In genomic region chr2:233449071-233449901, GRCh38 we compare ENCODE assay signal across 9 cellular contexts.
DNase-seq lines count a peak whose midpoint lies in the region; ATAC-seq and TF ChIP-seq lines count a peak whose summit lies in the region.
"Had no signal": no experiment of that assay in that cellular context is flagged by ENCODE, and none has a peak within 500 bp of the region (broad histone marks: within the 10 kb centered on the region; RNA-seq: fewer than 3 reads in every experiment).

No MANE protein-coding gene starts in this region.

- H3K27ac Mint-ChIP-seq in endothelial cell (ENCODE audit: unreplicated experiment): no peak overlapping the region
- H3K27ac Mint-ChIP-seq in CD4-positive, alpha-beta memory T cell: no peak overlapping the region

- no peaks in the 10 kb centered on the region for H3K9me3 Mint-ChIP-seq in endothelial cell (ENCODE audit: unreplicated experiment)
- H3K9me3 Mint-ChIP-seq in CD4-positive, alpha-beta memory T cell: no peaks in the 10 kb centered on the region

- no peaks in the 10 kb centered on the region for H3K9me3 ChIP-seq in MG63
- H3K9me3 ChIP-seq in CD4-positive, alpha-beta memory T cell (ENCODE audit: control insufficient read depth in 1 of 2, low read length in 2 of 2): no peaks in the 10 kb centered on the region

- H3K36me3 Mint-ChIP-seq in endothelial cell (ENCODE audit: low read depth, unreplicated experiment): peaks cover 21% of the 10 kb centered on the region
- peaks cover 66 to 71% of the 10 kb centered on the region in 2 donors for H3K36me3 Mint-ChIP-seq in CD4-positive, alpha-beta memory T cell

- H3K4me1 ChIP-seq in CD4-positive, alpha-beta memory T cell (ENCODE audit: insufficient read depth, low read length): no peaks in the 10 kb centered on the region

- H3K36me3 ChIP-seq in MG63: peaks cover 31% of the 10 kb centered on the region
- peaks cover 90% of the 10 kb centered on the region for H3K36me3 ChIP-seq in CD4-positive, alpha-beta memory T cell (ENCODE audit: insufficient read depth, low read length)

- POLR2A ChIA-PET in CD4-positive, alpha-beta memory T cell (lab: Charles Lee; ENCODE audit: partially characterized antibody): interaction anchor here (1.2 kb wide), 1 partner anchor 30 kb away, joined by 4 read pairs; no protein-coding TSS in a partner anchor

- ATAC-seq in HG02610 (IDR thresholded peaks at IDR 0.05; ENCODE audit: unreplicated experiment): no peak
- ATAC-seq in GM21367 (IDR thresholded peaks at IDR 0.05; ENCODE audit: unreplicated experiment): no peak

- no peak overlapping the region for H3K4me3 ChIP-seq in AG09309 (ENCODE audit: control insufficient read depth, low read depth, low read length)
- H3K4me3 ChIP-seq in MG63: no peak overlapping the region
- no peak overlapping the region for H3K4me3 ChIP-seq in CD4-positive, alpha-beta memory T cell (ENCODE audit: low read length in 2 of 2)

- H3K4me3 Mint-ChIP-seq in endothelial cell (ENCODE audit: unreplicated experiment): no peak overlapping the region
- H3K4me3 Mint-ChIP-seq in CD4-positive, alpha-beta memory T cell: no peak overlapping the region

- no peak overlapping the region for H3K27ac ChIP-seq in CD4-positive, alpha-beta memory T cell (ENCODE audit: low read depth, low read length)

- intact Hi-C loops in CD4-positive, alpha-beta memory T cell (cut with micrococcal nuclease): no loop called here

- CTCF ChIA-PET in CD4-positive, alpha-beta memory T cell (lab: Charles Lee; ENCODE audit: partially characterized antibody): interaction anchor here (8.0 to 12.9 kb wide), 2 partner anchors 26 to 47 kb away, joined by 156 to 510 read pairs; no protein-coding TSS in a partner anchor

- peaks cover 9% of the 10 kb centered on the region for H3K27me3 Mint-ChIP-seq in endothelial cell (ENCODE audit: unreplicated experiment)
- no peaks in the 10 kb centered on the region for H3K27me3 Mint-ChIP-seq in CD4-positive, alpha-beta memory T cell

- no peaks in the 10 kb centered on the region for H3K27me3 ChIP-seq in MG63
- no peaks in the 10 kb centered on the region for H3K27me3 ChIP-seq in CD4-positive, alpha-beta memory T cell (ENCODE audit: insufficient read depth, low read length)

- no peaks in the 10 kb centered on the region for H3K4me1 Mint-ChIP-seq in endothelial cell (ENCODE audit: unreplicated experiment)
- H3K4me1 Mint-ChIP-seq in CD4-positive, alpha-beta memory T cell: peaks cover 1 to 4% (median 2%) of the 10 kb centered on the region in 4 donors

- DNase-seq in AG09309 (ENCODE audit: low read depth) (no peak), endothelial cell (ENCODE audit: low spot score) (peak; percentile 76), medulla oblongata (ENCODE audit: extremely low spot score) (peak; percentile 55), MG63 (no peak)
- no peak for DNase-seq in CD4-positive, alpha-beta memory T cell
- DNase-seq: T-helper 1 cell had no signal

- TF ChIP-seq CTCF in AG09309 (IDR thresholded peaks at IDR 0.05; ENCODE audit: control insufficient read depth, insufficient read depth, low read depth, low read length, missing control alignments): peak; percentile 71
- peak; percentile 73 for TF ChIP-seq CTCF in LNCAP (IDR thresholded peaks at IDR 0.05)
- peak; percentile 77 for TF ChIP-seq CTCF in endothelial cell (IDR thresholded peaks at IDR 0.05; ENCODE audit: unreplicated experiment)

Comparison
In these comparisons a context has a peak if more than half of its experiments do, and no peak if none do; other contexts are left out.
1. DNase-seq: peak in endothelial cell (single experiment) and medulla oblongata (single experiment); none in AG09309 (single experiment), MG63 (single experiment) and CD4-positive, alpha-beta memory T cell (0 of 5).
2. Peak in every context shown above with its lines, with median percentiles within 50 percentile points of each other: CTCF ChIP-seq.